Comparison of ENCODE assay signal across 39 cellular contexts in genomic region chr7:99835189-99835588, GRCh38. TPM values are rescaled to one million over a fixed set of nuclear protein-coding genes. Genes with fewer than 3 reads are reported as not detected.
"Had no signal": no experiment of that assay in that cellular context is flagged by ENCODE, and none has a peak within 500 bp of the region (broad histone marks: within the 10 kb centered on the region; RNA-seq: fewer than 3 reads in every experiment).

No MANE protein-coding gene starts in this region.

- H3K4me3 ChIP-seq: adrenal gland, body of pancreas, esophagus squamous epithelium, gastroesophageal sphincter, heart right ventricle, hepatocyte had no signal

- DNase-seq: activated CD4-positive, alpha-beta T cell treated with anti-CD3 and anti-CD28 coated beads for 1 hour; activated CD4-positive, alpha-beta T cell treated with anti-CD3 and anti-CD28 coated beads for 4 hours; activated CD4-positive, alpha-beta T cell treated with anti-CD3 and anti-CD28 coated beads, Interleukin-2, amount 10 ng/mL, durations not matched to agents 7 days and 5 days; activated CD4-positive, alpha-beta T cell treated with anti-CD3 and anti-CD28 coated beads, Interleukin-2, amount 50 U/mL, for 4 hours; activated CD8-positive, alpha-beta memory T cell treated with anti-CD3 and anti-CD28 coated beads, Interleukin-2, amount 10 ng/mL, durations not matched to agents 7 days and 5 days; activated CD8-positive, alpha-beta memory T cell treated with anti-CD3 and anti-CD28 coated beads, Interleukin-2, amount 50 U/mL, for 4 hours; activated CD8-positive, alpha-beta T cell treated with anti-CD3 and anti-CD28 coated beads, Interleukin-2, amount 10 ng/mL, durations not matched to agents 7 days and 5 days; activated effector memory CD4-positive, alpha-beta T cell treated with anti-CD3 and anti-CD28 coated beads, Interleukin-2, amount 50 U/mL, for 16 hours; activated naive CD4-positive, alpha-beta T cell treated with anti-CD3 and anti-CD28 coated beads for 36 hours; activated naive CD8-positive, alpha-beta T cell treated with anti-CD3 and anti-CD28 coated beads for 36 hours; activated naive CD8-positive, alpha-beta T cell treated with anti-CD3 and anti-CD28 coated beads, Interleukin-2, amount 50 U/mL, for 24 hours; activated T-cell treated with anti-CD3 and anti-CD28 coated beads, Interleukin-2, amount 50 U/mL, for 1 hour; activated T-cell treated with anti-CD3 and anti-CD28 coated beads, Interleukin-2, amount 50 U/mL, for 48 hours; adrenal gland; amygdala; aorta; body of pancreas; caudate nucleus; cortex of kidney; dermis blood vessel endothelial cell; effector CD4-positive, alpha-beta T cell; effector memory CD8-positive, alpha-beta T cell; esophagus squamous epithelium; heart right ventricle; T-helper 2 cell had no signal

- H3K9me3 Mint-ChIP-seq: activated CD4-positive, alpha-beta T cell treated with anti-CD3 and anti-CD28 coated beads, Interleukin-2, amount 10 ng/mL, durations not matched to agents 7 days and 5 days; activated naive CD4-positive, alpha-beta T cell treated with anti-CD3 and anti-CD28 coated beads for 36 hours; activated naive CD4-positive, alpha-beta T cell treated with anti-CD3 and anti-CD28 coated beads, Interleukin-2, amount 50 U/mL, for 24 hours; activated naive CD8-positive, alpha-beta T cell treated with anti-CD3 and anti-CD28 coated beads for 36 hours; activated naive CD8-positive, alpha-beta T cell treated with anti-CD3 and anti-CD28 coated beads, Interleukin-2, amount 50 U/mL, for 24 hours; activated T-helper 1 cell treated with anti-CD3 and anti-CD28 coated beads, Interleukin-12 subunit alpha, Interleukin-12 subunit beta, Interleukin-2, Interleukin-4 antibody, amounts not matched to agents 30 ng/mL and 10 ng/mL and 1 ng/mL, durations not matched to agents 14 hours and 24 hours and 36 hours; activated T-helper 2 cell treated with anti-CD3 and anti-CD28 coated beads, Interferon-gamma antibody, Interleukin-2, Interleukin-4, amounts not matched to agents 10 μg/mL and 5 μg/mL and 100 μg/mL, durations not matched to agents 14 hours and 24 hours and 36 hours; effector memory CD8-positive, alpha-beta T cell; WTC11 had no signal

- H3K27ac Mint-ChIP-seq: activated CD4-positive, alpha-beta T cell treated with anti-CD3 and anti-CD28 coated beads, Interleukin-2, amount 10 ng/mL, durations not matched to agents 7 days and 5 days; activated CD8-positive, alpha-beta memory T cell treated with anti-CD3 and anti-CD28 coated beads, Interleukin-2, amount 10 ng/mL, durations not matched to agents 7 days and 5 days; activated CD8-positive, alpha-beta T cell treated with anti-CD3 and anti-CD28 coated beads, Interleukin-2, amount 10 ng/mL, durations not matched to agents 7 days and 5 days; activated naive CD4-positive, alpha-beta T cell treated with anti-CD3 and anti-CD28 coated beads for 36 hours; activated naive CD4-positive, alpha-beta T cell treated with anti-CD3 and anti-CD28 coated beads, Interleukin-2, amount 50 U/mL, for 24 hours; activated naive CD8-positive, alpha-beta T cell treated with anti-CD3 and anti-CD28 coated beads for 36 hours; activated naive CD8-positive, alpha-beta T cell treated with anti-CD3 and anti-CD28 coated beads, Interleukin-2, amount 50 U/mL, for 24 hours; activated T-helper 1 cell treated with anti-CD3 and anti-CD28 coated beads, Interleukin-12 subunit alpha, Interleukin-12 subunit beta, Interleukin-2, Interleukin-4 antibody, amounts not matched to agents 30 ng/mL and 10 ng/mL and 1 ng/mL, durations not matched to agents 14 hours and 24 hours and 36 hours; activated T-helper 2 cell treated with anti-CD3 and anti-CD28 coated beads, Interferon-gamma antibody, Interleukin-2, Interleukin-4, amounts not matched to agents 10 μg/mL and 5 μg/mL and 100 μg/mL, durations not matched to agents 14 hours and 24 hours and 36 hours; effector memory CD8-positive, alpha-beta T cell; WTC11 had no signal

- H3K36me3 Mint-ChIP-seq: activated CD8-positive, alpha-beta memory T cell treated with anti-CD3 and anti-CD28 coated beads, Interleukin-2, amount 10 ng/mL, durations not matched to agents 7 days and 5 days; activated naive CD4-positive, alpha-beta T cell treated with anti-CD3 and anti-CD28 coated beads, Interleukin-2, amount 50 U/mL, for 24 hours; activated naive CD8-positive, alpha-beta T cell treated with anti-CD3 and anti-CD28 coated beads for 36 hours; WTC11 had no signal

- H3K36me3 ChIP-seq: adrenal gland, esophagus squamous epithelium, gastroesophageal sphincter, heart right ventricle had no signal

- ATAC-seq: activated CD8-positive, alpha-beta memory T cell treated with anti-CD3 and anti-CD28 coated beads, Interleukin-2, amount 10 ng/mL, durations not matched to agents 7 days and 5 days; activated CD8-positive, alpha-beta T cell treated with anti-CD3 and anti-CD28 coated beads, Interleukin-2, amount 10 ng/mL, durations not matched to agents 7 days and 5 days; activated naive CD8-positive, alpha-beta T cell treated with anti-CD3 and anti-CD28 coated beads, Interleukin-2, amount 50 U/mL, for 24 hours; body of pancreas; effector memory CD8-positive, alpha-beta T cell; gastroesophageal sphincter; heart right ventricle; WTC11 had no signal

- H3K9me3 ChIP-seq: adrenal gland, body of pancreas, esophagus squamous epithelium, gastroesophageal sphincter, heart right ventricle had no signal

- H3K4me1 ChIP-seq: gastroesophageal sphincter had no signal

- H3K27ac ChIP-seq: adrenal gland, esophagus squamous epithelium, gastroesophageal sphincter, heart right ventricle, VCaP had no signal

- H3K4me3 Mint-ChIP-seq: activated CD4-positive, alpha-beta T cell treated with anti-CD3 and anti-CD28 coated beads, Interleukin-2, amount 10 ng/mL, durations not matched to agents 7 days and 5 days; activated CD8-positive, alpha-beta memory T cell treated with anti-CD3 and anti-CD28 coated beads, Interleukin-2, amount 10 ng/mL, durations not matched to agents 7 days and 5 days; activated CD8-positive, alpha-beta T cell treated with anti-CD3 and anti-CD28 coated beads, Interleukin-2, amount 10 ng/mL, durations not matched to agents 7 days and 5 days; activated naive CD4-positive, alpha-beta T cell treated with anti-CD3 and anti-CD28 coated beads for 36 hours; activated naive CD4-positive, alpha-beta T cell treated with anti-CD3 and anti-CD28 coated beads, Interleukin-2, amount 50 U/mL, for 24 hours; activated naive CD8-positive, alpha-beta T cell treated with anti-CD3 and anti-CD28 coated beads for 36 hours; activated naive CD8-positive, alpha-beta T cell treated with anti-CD3 and anti-CD28 coated beads, Interleukin-2, amount 50 U/mL, for 24 hours; activated T-helper 1 cell treated with anti-CD3 and anti-CD28 coated beads, Interleukin-12 subunit alpha, Interleukin-12 subunit beta, Interleukin-2, Interleukin-4 antibody, amounts not matched to agents 30 ng/mL and 10 ng/mL and 1 ng/mL, durations not matched to agents 14 hours and 24 hours and 36 hours; effector memory CD8-positive, alpha-beta T cell; WTC11 had no signal

- H3K27me3 ChIP-seq: adrenal gland, body of pancreas, heart right ventricle, hepatocyte had no signal

RNA-seq across cellular contexts. Expression of gene CYP3A43, which starts 7.4 kb away (rescaled TPM):
- total RNA-seq: activated CD4-positive, alpha-beta T cell treated with anti-CD3 and anti-CD28 coated beads, Interleukin-2, amount 10 ng/mL, durations not matched to agents 7 days and 5 days; activated CD8-positive, alpha-beta memory T cell treated with anti-CD3 and anti-CD28 coated beads for 36 hours; activated CD8-positive, alpha-beta memory T cell treated with anti-CD3 and anti-CD28 coated beads, Interleukin-2, amount 10 ng/mL, durations not matched to agents 7 days and 5 days; activated CD8-positive, alpha-beta T cell treated with anti-CD3 and anti-CD28 coated beads, Interleukin-2, amount 10 ng/mL, durations not matched to agents 7 days and 5 days; activated naive CD4-positive, alpha-beta T cell treated with anti-CD3 and anti-CD28 coated beads for 36 hours; activated naive CD8-positive, alpha-beta T cell treated with anti-CD3 and anti-CD28 coated beads for 36 hours; activated T-helper 1 cell treated with anti-CD3 and anti-CD28 coated beads, Interleukin-12 subunit alpha, Interleukin-12 subunit beta, Interleukin-2, Interleukin-4 antibody, amounts not matched to agents 30 ng/mL and 10 ng/mL and 1 ng/mL, durations not matched to agents 14 hours and 24 hours and 36 hours; activated T-helper 2 cell treated with anti-CD3 and anti-CD28 coated beads, Interferon-gamma antibody, Interleukin-2, Interleukin-4, amounts not matched to agents 10 μg/mL and 5 μg/mL and 100 μg/mL, durations not matched to agents 14 hours and 24 hours and 36 hours; adrenal gland; chondrocyte; dermis blood vessel endothelial cell; esophagus squamous epithelium; fibroblast of lung; fibroblast of villous mesenchyme; gastroesophageal sphincter; glomerular endothelial cell; WTC11 had no signal
- polyA plus RNA-seq: adrenal gland, aorta, esophagus, fibroblast of lung, heart right ventricle had no signal

RNA-seq across cellular contexts. Expression of gene OR2AE1, which starts 41.6 kb away (rescaled TPM):
- total RNA-seq: activated CD8-positive, alpha-beta memory T cell treated with anti-CD3 and anti-CD28 coated beads for 36 hours; activated naive CD4-positive, alpha-beta T cell treated with anti-CD3 and anti-CD28 coated beads for 36 hours; activated naive CD8-positive, alpha-beta T cell treated with anti-CD3 and anti-CD28 coated beads for 36 hours; chondrocyte; fibroblast of villous mesenchyme; gastroesophageal sphincter; glomerular endothelial cell; heart right ventricle; hepatocyte had no signal
- polyA plus RNA-seq: adrenal gland, aorta, esophagus, heart right ventricle, hepatocyte had no signal

RNA-seq across cellular contexts. Expression of gene CYP3A4, which starts 51.2 kb away (rescaled TPM):
- total RNA-seq: activated CD4-positive, alpha-beta T cell treated with anti-CD3 and anti-CD28 coated beads, Interleukin-2, amount 10 ng/mL, durations not matched to agents 7 days and 5 days; activated CD8-positive, alpha-beta memory T cell treated with anti-CD3 and anti-CD28 coated beads for 36 hours; activated CD8-positive, alpha-beta memory T cell treated with anti-CD3 and anti-CD28 coated beads, Interleukin-2, amount 10 ng/mL, durations not matched to agents 7 days and 5 days; activated CD8-positive, alpha-beta T cell treated with anti-CD3 and anti-CD28 coated beads, Interleukin-2, amount 10 ng/mL, durations not matched to agents 7 days and 5 days; activated naive CD4-positive, alpha-beta T cell treated with anti-CD3 and anti-CD28 coated beads for 36 hours; activated naive CD8-positive, alpha-beta T cell treated with anti-CD3 and anti-CD28 coated beads for 36 hours; activated T-helper 1 cell treated with anti-CD3 and anti-CD28 coated beads, Interleukin-12 subunit alpha, Interleukin-12 subunit beta, Interleukin-2, Interleukin-4 antibody, amounts not matched to agents 30 ng/mL and 10 ng/mL and 1 ng/mL, durations not matched to agents 14 hours and 24 hours and 36 hours; activated T-helper 2 cell treated with anti-CD3 and anti-CD28 coated beads, Interferon-gamma antibody, Interleukin-2, Interleukin-4, amounts not matched to agents 10 μg/mL and 5 μg/mL and 100 μg/mL, durations not matched to agents 14 hours and 24 hours and 36 hours; aorta; chondrocyte; dermis blood vessel endothelial cell; esophagus squamous epithelium; fibroblast of villous mesenchyme; gastroesophageal sphincter; glomerular endothelial cell; heart right ventricle; T-helper 1 cell treated with Interleukin-12 subunit alpha and Interleukin-12 subunit beta and Interleukin-4 antibody, amounts not matched to agents 30 ng/mL and 1 ng/mL, for 36 hours had no signal
- polyA plus RNA-seq: fibroblast of lung, heart right ventricle had no signal
